31 cellular contexts compared by ENCODE assay signal in genomic region chrX:29941292-29941691, GRCh38.
DNase-seq lines count a peak whose midpoint lies in the region; ATAC-seq, FAIRE-seq and TF ChIP-seq lines count a peak whose summit lies in the region.
"Had no signal": no experiment of that assay in that cellular context is flagged by ENCODE, and none has a peak within 500 bp of the region (broad histone marks: within the 10 kb centered on the region; RNA-seq: fewer than 3 reads in every experiment).

No MANE protein-coding gene starts in this region.

- no peak overlapping the region for H3K27ac Mint-ChIP-seq in astrocyte (ENCODE audit: unreplicated experiment)
- H3K27ac Mint-ChIP-seq: activated naive CD4-positive, alpha-beta T cell treated with anti-CD3 and anti-CD28 coated beads, Interleukin-2, amount 50 U/mL, for 72 hours; activated T-helper 2 cell treated with anti-CD3 and anti-CD28 coated beads, Interferon-gamma antibody, Interleukin-2, Interleukin-4, amounts not matched to agents 10 μg/mL and 5 μg/mL and 100 μg/mL, durations not matched to agents 14 hours and 24 hours and 36 hours; naive B cell; stimulated activated naive B cell treated with anti-CD40 and anti-IgM and Interleukin-4, amounts not matched to agents 10 μg/mL and 1 μg/mL and 100 μg/mL, for 72 hours had no signal

- H3K23ac ChIP-seq in IMR-90 (ENCODE audit: low read depth, low read length) = no peak overlapping the region

- H3K27me3 ChIP-seq in IMR-90 (ENCODE audit: control insufficient read depth, insufficient read depth, low read length) (no peaks in the 10 kb centered on the region), astrocyte (ENCODE audit: insufficient read depth, low read length) (no peaks in the 10 kb centered on the region), neural cell (ENCODE audit: insufficient read depth, low read depth, low read length) (no peaks in the 10 kb centered on the region)
- H3K27me3 ChIP-seq: sigmoid colon, suprapubic skin had no signal

- no peaks in the 10 kb centered on the region for H3K79me1 ChIP-seq in IMR-90 (ENCODE audit: low read depth in 1 of 2, low read length in 2 of 2)

- no peak overlapping the region for H3K4me2 ChIP-seq in IMR-90 (ENCODE audit: low read depth, low read length)
- no peak overlapping the region for H3K4me2 ChIP-seq in astrocyte (ENCODE audit: low read length)
- H3K4me2 ChIP-seq in neural cell (ENCODE audit: low read length) = no peak overlapping the region

- no peak overlapping the region for H3K9ac ChIP-seq in IMR-90 (ENCODE audit: low read depth, low read length)
- H3K9ac ChIP-seq in astrocyte (ENCODE audit: low read length) = no peak overlapping the region
- no peak overlapping the region for H3K9ac ChIP-seq in neural cell (ENCODE audit: low read length)

- H2BK15ac ChIP-seq in IMR-90 (ENCODE audit: low read depth, low read length) = no peak overlapping the region

- H3K4ac ChIP-seq in IMR-90 (ENCODE audit: low read depth, low read length) = no peak overlapping the region

- in situ Hi-C loops in IMR-90 (cut with MboI; ENCODE audit: low sequenced_read_pairs) = no loop called here

- no peak overlapping the region for H3K4me3 ChIP-seq in IMR-90 (ENCODE audit: insufficient read depth, low read depth, low read length)
- no peak overlapping the region for H3K4me3 ChIP-seq in astrocyte (ENCODE audit: insufficient read depth, low read depth, low read length)
- H3K4me3 ChIP-seq in fibroblast of villous mesenchyme (ENCODE audit: low read depth, low read length) = no peak overlapping the region
- peak overlapping the region; percentile 23 for H3K4me3 ChIP-seq in neural cell (ENCODE audit: low read length)
- H3K4me3 ChIP-seq: psoas muscle, sigmoid colon, suprapubic skin had no signal

- H3K27me3 Mint-ChIP-seq in astrocyte (ENCODE audit: low read depth, unreplicated experiment) = no peaks in the 10 kb centered on the region
- H3K27me3 Mint-ChIP-seq: naive B cell; stimulated activated naive B cell treated with anti-CD40 and anti-IgM and Interleukin-4, amounts not matched to agents 10 μg/mL and 1 μg/mL and 100 μg/mL, for 72 hours had no signal

- TF ChIP-seq EP300 in neural cell (conservative IDR thresholded peaks at IDR 0.05; ENCODE audit: poor library complexity, severe bottlenecking) = peak; percentile 20

- H2BK5ac ChIP-seq in IMR-90 (ENCODE audit: low read depth, low read length, poor library complexity, severe bottlenecking) = no peak overlapping the region

- DNase-seq in IMR-90 (peak; percentile 17), astrocyte (ENCODE audit: low read depth) (peak; percentile 14), fibroblast of villous mesenchyme (ENCODE audit: low read depth) (peak; percentile 77), germinal center (ENCODE audit: low spot score) (no peak), NCI-H1436 (lab: John Stamatoyannopoulos, UW) (no peak)
- DNase-seq: activated CD4-positive, CD25-positive, alpha-beta regulatory T cell; activated CD8-positive, alpha-beta memory T cell treated with anti-CD3 and anti-CD28 coated beads, Interleukin-2, amount 50 U/mL, for 4 hours; anterior cingulate cortex; caudate nucleus; DMS 273 treated with DMSO at 0.1 percent for 48 hours; head of caudate nucleus; left cardiac atrium; naive B cell; NCI-H1694; NCI-H2171; NCI-H524; nucleus accumbens; psoas muscle; SHP77 treated with DMSO at 0.1 percent for 48 hours; sigmoid colon; stimulated activated CD4-positive, alpha-beta T cell treated with anti-CD3 and anti-CD28 coated beads, Interleukin-15, amount 100 ng/mL, for 24 hours; stimulated activated naive B cell treated with anti-CD40 and anti-IgM and Interleukin-4, amounts not matched to agents 10 μg/mL and 1 μg/mL and 100 μg/mL, for 72 hours; T1000 had no signal

- intact Hi-C loops in IMR-90 (cut with micrococcal nuclease) = no loop called here

- TF ChIP-seq RAD21 in IMR-90 (IDR thresholded peaks at IDR 0.05; ENCODE audit: low read length) (no peak), neural cell (conservative IDR thresholded peaks at IDR 0.05) (no peak)

- H3K9me3 ChIP-seq in IMR-90 (ENCODE audit: control insufficient read depth, insufficient read depth, low read length) (no peaks in the 10 kb centered on the region), astrocyte (ENCODE audit: insufficient read depth, low read depth, low read length) (no peaks in the 10 kb centered on the region), neural cell (ENCODE audit: low read length) (no peaks in the 10 kb centered on the region)
- H3K9me3 ChIP-seq: psoas muscle, sigmoid colon, suprapubic skin had no signal

- H3K4me3 Mint-ChIP-seq in astrocyte (ENCODE audit: unreplicated experiment) = no peak overlapping the region
- H3K4me3 Mint-ChIP-seq: naive B cell; stimulated activated naive B cell treated with anti-CD40 and anti-IgM and Interleukin-4, amounts not matched to agents 10 μg/mL and 1 μg/mL and 100 μg/mL, for 72 hours had no signal

- no peaks in the 10 kb centered on the region for H3K9me3 Mint-ChIP-seq in astrocyte (ENCODE audit: unreplicated experiment)
- H3K9me3 Mint-ChIP-seq: activated T-helper 2 cell treated with anti-CD3 and anti-CD28 coated beads, Interferon-gamma antibody, Interleukin-2, Interleukin-4, amounts not matched to agents 10 μg/mL and 5 μg/mL and 100 μg/mL, durations not matched to agents 14 hours and 24 hours and 36 hours; stimulated activated naive B cell treated with anti-CD40 and anti-IgM and Interleukin-4, amounts not matched to agents 10 μg/mL and 1 μg/mL and 100 μg/mL, for 72 hours had no signal

- H4K20me1 ChIP-seq in IMR-90 (ENCODE audit: insufficient read depth, low read length) (no peaks in the 10 kb centered on the region), astrocyte (ENCODE audit: insufficient read depth, low read length) (no peaks in the 10 kb centered on the region), neural cell (ENCODE audit: insufficient read depth) (no peaks in the 10 kb centered on the region)

- TF ChIP-seq POLR2A in IMR-90 (IDR thresholded peaks at IDR 0.05; ENCODE audit: low read depth, low read length) = no peak

- H3K9me2 ChIP-seq in neural cell (ENCODE audit: insufficient read depth, low read length) = no peaks in the 10 kb centered on the region

- H3F3A ChIP-seq in neural cell (ENCODE audit: insufficient read depth, low read length, poor library complexity, severe bottlenecking) = no peaks in the 10 kb centered on the region

- H3K4me1 Mint-ChIP-seq in astrocyte (ENCODE audit: low read depth, unreplicated experiment) = no peaks in the 10 kb centered on the region
- H3K4me1 Mint-ChIP-seq: naive B cell; stimulated activated naive B cell treated with anti-CD40 and anti-IgM and Interleukin-4, amounts not matched to agents 10 μg/mL and 1 μg/mL and 100 μg/mL, for 72 hours had no signal

- CTCF ChIA-PET in IMR-90 (lab: Yijun Ruan, JAX) = no interaction called here

- BruUV-seq in IMR-90 (replicated peaks; lab: Mats Ljungman, UMichigan) = no TSS peak

- H2AK5ac ChIP-seq in IMR-90 (ENCODE audit: low read depth, low read length) = no peak overlapping the region

- no peaks in the 10 kb centered on the region for H3K4me1 ChIP-seq in IMR-90 (ENCODE audit: control insufficient read depth, insufficient read depth, low read length)
- no peaks in the 10 kb centered on the region for H3K4me1 ChIP-seq in astrocyte (ENCODE audit: insufficient read depth, low read length)
- H3K4me1 ChIP-seq: psoas muscle, sigmoid colon, suprapubic skin had no signal

- no peaks in the 10 kb centered on the region for H3K9me1 ChIP-seq in IMR-90 (ENCODE audit: insufficient read depth, low read length)

- H2BK20ac ChIP-seq in IMR-90 (ENCODE audit: low read depth, low read length) = no peak overlapping the region

- H3K36me3 Mint-ChIP-seq in astrocyte (ENCODE audit: low read depth, unreplicated experiment) = no peaks in the 10 kb centered on the region
- H3K36me3 Mint-ChIP-seq: activated naive CD4-positive, alpha-beta T cell treated with anti-CD3 and anti-CD28 coated beads, Interleukin-2, amount 50 U/mL, for 72 hours; naive B cell; stimulated activated naive B cell treated with anti-CD40 and anti-IgM and Interleukin-4, amounts not matched to agents 10 μg/mL and 1 μg/mL and 100 μg/mL, for 72 hours had no signal

- H2BK120ac ChIP-seq in IMR-90 (ENCODE audit: low read depth, low read length) = no peak overlapping the region

- H4K91ac ChIP-seq in IMR-90 (ENCODE audit: insufficient read depth, low read depth, low read length) = no peak overlapping the region

- no peak overlapping the region for H4K8ac ChIP-seq in IMR-90 (ENCODE audit: low read depth in 2 of 2, low read length in 2 of 2)

- no peak overlapping the region for H3K18ac ChIP-seq in IMR-90 (ENCODE audit: low read depth, low read length)

- no peaks in the 10 kb centered on the region for H3K36me3 ChIP-seq in IMR-90 (ENCODE audit: control insufficient read depth, insufficient read depth, low read length)
- H3K36me3 ChIP-seq in astrocyte (ENCODE audit: insufficient read depth, low read length) = no peaks in the 10 kb centered on the region
- no peaks in the 10 kb centered on the region for H3K36me3 ChIP-seq in neural cell (ENCODE audit: insufficient read depth, low read length)
- H3K36me3 ChIP-seq: sigmoid colon, suprapubic skin had no signal

- H3K14ac ChIP-seq in IMR-90 (replicated peaks; ENCODE audit: low read depth, low read length) = no peak overlapping the region

- TF ChIP-seq CTCF in IMR-90 (conservative IDR thresholded peaks at IDR 0.05; ENCODE audit: low read depth, low read length) (no peak), astrocyte (IDR thresholded peaks at IDR 0.05; ENCODE audit: insufficient read depth, low read depth, low read length) (no peak), fibroblast of villous mesenchyme (IDR thresholded peaks at IDR 0.05; ENCODE audit: insufficient read depth, low read depth, low read length) (no peak), neural cell (IDR thresholded peaks at IDR 0.05; ENCODE audit: poor library complexity, severe bottlenecking) (no peak)

- no peak overlapping the region for H3K56ac ChIP-seq in IMR-90 (ENCODE audit: extremely low read depth, insufficient read depth, low read length)

- H3K27ac ChIP-seq in IMR-90 (ENCODE audit: insufficient read depth, low read length) (no peak overlapping the region), astrocyte (ENCODE audit: low read depth, low read length) (no peak overlapping the region), neural cell (ENCODE audit: low read length) (no peak overlapping the region)
- H3K27ac ChIP-seq: psoas muscle, sigmoid colon, suprapubic skin had no signal

- H2AFZ ChIP-seq in IMR-90 (replicated peaks; ENCODE audit: low read length, poor library complexity) (no peak overlapping the region), astrocyte (ENCODE audit: low read depth, low read length) (no peak overlapping the region), neural cell (ENCODE audit: low read depth, low read length) (no peak overlapping the region)

- dilution Hi-C loops in IMR-90 (cut with HindIII; ENCODE audit: low sequenced_read_pairs, unreplicated experiment) = no loop called here

- FAIRE-seq in astrocyte (lab: Jason Lieb, UNC) = no peak
- FAIRE-seq: endometrium, GM12892 had no signal

- no CpG with 5 or more reads among the region's 1 CpG for WGBS in IMR-90 (ENCODE audit: extremely low coverage in 2 of 2, insufficient read length in 1 of 2), 2 experiments

- no peak overlapping the region for H4K5ac ChIP-seq in IMR-90 (ENCODE audit: low read depth, low read length)

- POLR2A ChIA-PET in IMR-90 (lab: Charles Lee; ENCODE audit: unreplicated experiment) = no interaction called here

- H2AK9ac ChIP-seq in IMR-90 (replicated peaks; ENCODE audit: low read depth, low read length, poor library complexity) = no peak overlapping the region

- no peak for ATAC-seq in IMR-90 (ENCODE audit: low read depth)
- no peak for ATAC-seq in GM21360 (IDR thresholded peaks at IDR 0.05; ENCODE audit: unreplicated experiment)
- ATAC-seq: activated naive CD4-positive, alpha-beta T cell treated with anti-CD3 and anti-CD28 coated beads, Interleukin-2, amount 50 U/mL, for 72 hours; left cardiac atrium; Panc1; psoas muscle; stimulated activated naive B cell treated with anti-CD40 and anti-IgM and Interleukin-4, amounts not matched to agents 10 μg/mL and 1 μg/mL and 100 μg/mL, for 72 hours had no signal

- no peaks in the 10 kb centered on the region for H3K79me2 ChIP-seq in astrocyte (ENCODE audit: insufficient read depth, low read length)
- H3K79me2 ChIP-seq in neural cell (replicated peaks; ENCODE audit: insufficient read depth, low read length) = no peaks in the 10 kb centered on the region

Comparison
In these comparisons a context has a peak if more than half of its experiments do, and no peak if none do; other contexts are left out.
1. DNase-seq: peak in IMR-90 (single experiment), astrocyte (single experiment) and fibroblast of villous mesenchyme (single experiment); none in germinal center (single experiment) and NCI-H1436 (single experiment).